ENCODE assay signal across 18 cellular contexts in the genomic region with DNA sequence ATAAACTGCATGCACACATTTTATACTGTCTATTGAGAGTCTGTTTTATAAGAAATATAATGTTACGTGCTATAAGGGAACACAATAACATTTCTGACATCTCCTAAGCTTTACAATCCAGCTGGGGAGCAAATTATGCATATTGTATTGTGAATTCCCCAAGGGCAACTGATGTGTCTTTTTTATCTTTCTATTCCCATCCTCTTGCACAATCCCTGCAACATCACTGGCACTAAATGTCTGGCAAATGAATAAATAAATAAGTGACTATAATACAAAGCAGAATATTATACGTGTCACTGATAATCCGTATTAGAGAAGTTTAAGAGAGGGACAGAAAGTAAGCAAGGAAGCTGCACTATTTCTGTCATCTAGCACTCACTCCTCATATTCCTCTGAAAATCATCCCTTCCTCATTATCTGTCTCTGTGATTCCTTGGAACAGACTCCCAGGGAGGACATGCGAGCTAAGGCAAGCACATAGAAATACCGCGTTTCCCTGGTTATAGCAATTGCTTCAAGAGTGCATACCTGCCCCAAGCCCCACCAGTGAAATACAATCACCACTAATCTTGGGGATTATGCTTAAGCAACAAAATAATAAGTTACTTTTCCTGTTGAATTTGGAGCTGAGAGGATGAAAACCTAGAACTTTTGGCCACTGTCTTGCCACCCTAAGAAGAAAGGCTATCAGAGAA.
DNase-seq lines count a peak whose midpoint lies in the region; ATAC-seq and TF ChIP-seq lines count a peak whose summit lies in the region.
"Had no signal": no experiment of that assay in that cellular context is flagged by ENCODE, and none has a peak within 500 bp of the region (broad histone marks: within the 10 kb centered on the region; RNA-seq: fewer than 3 reads in every experiment).

No MANE protein-coding gene starts in this region.

- peaks cover 6% of the 10 kb centered on the region for H3K36me3 Mint-ChIP-seq in HFFc6 (ENCODE audit: low read depth)
- no peaks in the 10 kb centered on the region for H3K36me3 Mint-ChIP-seq in type B pancreatic cell

- BruUV-seq in A673 (replicated peaks; lab: Mats Ljungman, UMichigan), result no TSS peak

- H3K27ac Mint-ChIP-seq in HFFc6 (0 out of 2 replicates have a peak overlapping the region, but pooled peaks have one; percentile 19), type B pancreatic cell (no peak overlapping the region)
- H3K27ac Mint-ChIP-seq: B cell; CD8-positive, alpha-beta memory T cell had no signal

- H3K27me3 ChIP-seq in A673 (replicated peaks; ENCODE audit: insufficient read depth, low read depth, low read length, poor library complexity) (no peaks in the 10 kb centered on the region), right lobe of liver (no peaks in the 10 kb centered on the region), lower lobe of right lung (ENCODE audit: low read depth) (no peaks in the 10 kb centered on the region)

- CTCF ChIA-PET in A673 (lab: Charles Lee), result no interaction called here

- DNase-seq in A673 (ENCODE audit: low spot score) (peak; percentile 51), HFFc6 (no peak), cardiac fibroblast (ENCODE audit: low read depth in 2 of 2) (peak; percentile 12 to 34), right lobe of liver (no peak), lower lobe of right lung (no peak), HT-29 (ENCODE audit: low spot score) (no peak), type B pancreatic cell (ENCODE audit: extremely low spot score, unreplicated experiment) (no peak)
- DNase-seq: CD8-positive, alpha-beta memory T cell; HCEC 1CT; KBM-7; NCI-H1092; NCI-H1694; NCI-H2107; NCI-H446 had no signal

- H3K4me3 Mint-ChIP-seq in HFFc6 (no peak overlapping the region), type B pancreatic cell (no peak overlapping the region)
- H3K4me3 Mint-ChIP-seq: B cell; CD8-positive, alpha-beta memory T cell had no signal

- TF ChIP-seq CTCF in A673 (conservative IDR thresholded peaks at IDR 0.05; ENCODE audit: low read depth, low read length) (no peak), HFFc6 (IDR thresholded peaks at IDR 0.05) (no peak), cardiac fibroblast (IDR thresholded peaks at IDR 0.05; ENCODE audit: low read depth, low read length) (no peak), right lobe of liver (IDR thresholded peaks at IDR 0.05) (no peak), lower lobe of right lung (IDR thresholded peaks at IDR 0.05) (no peak), type B pancreatic cell (conservative IDR thresholded peaks at IDR 0.05) (no peak)

- ATAC-seq in right lobe of liver (peak in 3 of 4 donors; percentile 38 to 47 (median 44)), lower lobe of right lung (no peak), GM18861 (IDR thresholded peaks at IDR 0.05; ENCODE audit: unreplicated experiment) (no peak)
- ATAC-seq: Panc1, Right ventricle myocardium inferior had no signal

- H3K27me3 Mint-ChIP-seq in HFFc6 (ENCODE audit: insufficient read depth) (peaks cover 1% of the 10 kb centered on the region; the same call in 1 of the 2 replicates), type B pancreatic cell (no peaks in the 10 kb centered on the region)
- H3K27me3 Mint-ChIP-seq: B cell; CD8-positive, alpha-beta memory T cell had no signal

- WGBS in right lobe of liver (ENCODE audit: insufficient coverage, low coverage, low lambda C conversion rate, missing lambda C conversion rate), result 51% methylated on average over 6 of the region's 6 CpGs

- H3K9me3 Mint-ChIP-seq in HFFc6 (no peaks in the 10 kb centered on the region), type B pancreatic cell (no peaks in the 10 kb centered on the region)

- no peaks in the 10 kb centered on the region for H3K9me3 ChIP-seq in A673 (ENCODE audit: low read depth, low read length, poor library complexity, severe bottlenecking)
- H3K9me3 ChIP-seq in right lobe of liver, result no peaks in the 10 kb centered on the region
- H3K9me3 ChIP-seq in lower lobe of right lung, result no peaks in the 10 kb centered on the region

- H3K4me1 Mint-ChIP-seq in HFFc6 (ENCODE audit: low read depth) (peaks cover 61% of the 10 kb centered on the region), type B pancreatic cell (ENCODE audit: unreplicated experiment) (peaks cover 8% of the 10 kb centered on the region)
- H3K4me1 Mint-ChIP-seq: B cell had no signal

- H3K4me3 ChIP-seq in A673 (ENCODE audit: low read depth, low read length, poor library complexity, severe bottlenecking) (no peak overlapping the region), cardiac fibroblast (replicated peaks in 1 of 2; ENCODE audit: low read depth in 2 of 2, low read length in 2 of 2) (no peak overlapping the region), right lobe of liver (no peak overlapping the region), lower lobe of right lung (no peak overlapping the region)

- intact Hi-C loops in A673 (cut with micrococcal nuclease; ENCODE audit: unreplicated experiment) (no loop called here), right lobe of liver (cut with DNase I) (no loop called here), lower lobe of right lung (cut with DNase I) (no loop called here)

- H3K4me1 ChIP-seq in A673 (ENCODE audit: insufficient read depth, low read length, poor library complexity, severe bottlenecking), result peaks cover 35% of the 10 kb centered on the region
- H3K4me1 ChIP-seq in right lobe of liver, result peaks cover 0 to 23% (median 7%) of the 10 kb centered on the region in 4 donors
- peaks cover 4% of the 10 kb centered on the region for H3K4me1 ChIP-seq in lower lobe of right lung

- POLR2A ChIA-PET in A673 (lab: Charles Lee; ENCODE audit: low non-redundant PET), result no interaction called here

- no peaks in the 10 kb centered on the region for H3K36me3 ChIP-seq in A673 (ENCODE audit: insufficient read depth, low read length, poor library complexity, severe bottlenecking)
- H3K36me3 ChIP-seq in right lobe of liver, result no peaks in the 10 kb centered on the region
- no peaks in the 10 kb centered on the region for H3K36me3 ChIP-seq in lower lobe of right lung

- TF ChIP-seq POLR2A in right lobe of liver (IDR thresholded peaks at IDR 0.05), result no peak

- H3K27ac ChIP-seq in A673 (ENCODE audit: low read depth, low read length, poor library complexity, severe bottlenecking), result no peak overlapping the region
- H3K27ac ChIP-seq in right lobe of liver, result no peak overlapping the region
- H3K27ac ChIP-seq in lower lobe of right lung, result no peak overlapping the region

Comparison
In these comparisons a context has a peak if more than half of its experiments do, and no peak if none do; other contexts are left out.
1. DNase-seq: peak in A673 (single experiment) and cardiac fibroblast (2 of 2); none in HFFc6 (single experiment), right lobe of liver (0 of 3), lower lobe of right lung (single experiment), HT-29 (single experiment) and type B pancreatic cell (single experiment).
2. ATAC-seq: peak in right lobe of liver (3 of 4); none in lower lobe of right lung (0 of 2) and GM18861 (single experiment).